ENCODE assay signal across 28 cellular contexts in genomic region chr4:70743728-70744127, GRCh38.
"Had no signal": no experiment of that assay in that cellular context is flagged by ENCODE, and none has a peak within 500 bp of the region (broad histone marks: within the 10 kb centered on the region; RNA-seq: fewer than 3 reads in every experiment).

No MANE protein-coding gene starts in this region.

- H3K4me1 ChIP-seq: Peyer's patch, SJCRH30 had no signal

- ATAC-seq: activated CD4-positive, alpha-beta T cell treated with anti-CD3 and anti-CD28 coated beads for 36 hours; activated T-helper 17 cell treated with anti-CD3 and anti-CD28 coated beads, Interleukin-2, amount 50 U/mL, for 72 hours; body of pancreas had no signal

- H3K36me3 ChIP-seq: adrenal gland, ascending aorta, Peyer's patch, WERI-Rb-1 had no signal

- H3K4me2 ChIP-seq: SK-N-SH had no signal

- H3K27me3 ChIP-seq: adrenal gland, ascending aorta, body of pancreas, Peyer's patch, SJCRH30 had no signal

- FAIRE-seq: bronchial epithelial cell had no signal

- H3K4me1 Mint-ChIP-seq: activated T-helper 17 cell treated with anti-CD3 and anti-CD28 coated beads, Interleukin-2, amount 50 U/mL, for 72 hours had no signal

- DNase-seq: activated CD4-positive, alpha-beta memory T cell treated with anti-CD3 and anti-CD28 coated beads, Interleukin-2, amount 10 ng/mL, durations not matched to agents 7 days and 5 days; activated CD4-positive, alpha-beta T cell treated with anti-CD3 and anti-CD28 coated beads for 36 hours; activated CD4-positive, alpha-beta T cell treated with anti-CD3 and anti-CD28 coated beads, Interleukin-2, amount 50 U/mL, for 1 hour; activated gamma-delta T cell treated with Interleukin-2 at 50 U/mL for 16 hours; activated naive CD4-positive, alpha-beta T cell treated with anti-CD3 and anti-CD28 coated beads, Interleukin-2, amount 10 ng/mL, durations not matched to agents 7 days and 5 days; activated naive CD8-positive, alpha-beta T cell treated with anti-CD3 and anti-CD28 coated beads for 36 hours; activated T-cell treated with anti-CD3 and anti-CD28 coated beads for 4 hours; activated T-cell treated with anti-CD3 and anti-CD28 coated beads, Interleukin-2, amount 50 U/mL, for 48 hours; adrenal gland; body of pancreas; KG1; NCI-H1092; NCI-H1417; NCI-H1694; NCI-H2029 treated with DMSO at 0.1 percent for 48 hours; NCI-H510A treated with DMSO at 0.1 percent for 48 hours; NCI-H69; Peyer's patch; Right ventricle myocardium superior; SJCRH30; SK-N-SH; T-helper 1 cell; WERI-Rb-1 had no signal

- H3K4me3 ChIP-seq: adrenal gland, ascending aorta, body of pancreas, Peyer's patch, SJCRH30 had no signal

- H3K9me3 ChIP-seq: adrenal gland, ascending aorta, body of pancreas, Peyer's patch, SJCRH30, SK-N-SH had no signal

- H3K27me3 Mint-ChIP-seq: activated CD4-positive, alpha-beta T cell treated with anti-CD3 and anti-CD28 coated beads for 36 hours; activated naive CD8-positive, alpha-beta T cell treated with anti-CD3 and anti-CD28 coated beads for 36 hours; activated T-helper 17 cell treated with anti-CD3 and anti-CD28 coated beads, Interleukin-2, amount 50 U/mL, for 72 hours; IgD-negative memory B cell had no signal

- H3K4me3 Mint-ChIP-seq: activated CD4-positive, alpha-beta memory T cell treated with anti-CD3 and anti-CD28 coated beads, Interleukin-2, amount 10 ng/mL, durations not matched to agents 7 days and 5 days; activated CD4-positive, alpha-beta T cell treated with anti-CD3 and anti-CD28 coated beads for 36 hours; activated naive CD4-positive, alpha-beta T cell treated with anti-CD3 and anti-CD28 coated beads, Interleukin-2, amount 10 ng/mL, durations not matched to agents 7 days and 5 days; activated naive CD8-positive, alpha-beta T cell treated with anti-CD3 and anti-CD28 coated beads for 36 hours; activated T-helper 17 cell treated with anti-CD3 and anti-CD28 coated beads, Interleukin-2, amount 50 U/mL, for 72 hours; IgD-negative memory B cell had no signal

- H3K27ac ChIP-seq: adrenal gland, ascending aorta, body of pancreas, Peyer's patch, RWPE1, SJCRH30, WERI-Rb-1 had no signal

- H3K36me3 Mint-ChIP-seq: IgD-negative memory B cell had no signal

- H3K9ac ChIP-seq: SK-N-SH had no signal

- H3K27ac Mint-ChIP-seq: activated CD4-positive, alpha-beta memory T cell treated with anti-CD3 and anti-CD28 coated beads, Interleukin-2, amount 10 ng/mL, durations not matched to agents 7 days and 5 days; activated CD4-positive, alpha-beta T cell treated with anti-CD3 and anti-CD28 coated beads for 36 hours; activated naive CD4-positive, alpha-beta T cell treated with anti-CD3 and anti-CD28 coated beads, Interleukin-2, amount 10 ng/mL, durations not matched to agents 7 days and 5 days; activated naive CD8-positive, alpha-beta T cell treated with anti-CD3 and anti-CD28 coated beads for 36 hours; activated T-helper 17 cell treated with anti-CD3 and anti-CD28 coated beads, Interleukin-2, amount 50 U/mL, for 72 hours had no signal

- H3K9me3 Mint-ChIP-seq: activated CD4-positive, alpha-beta memory T cell treated with anti-CD3 and anti-CD28 coated beads, Interleukin-2, amount 10 ng/mL, durations not matched to agents 7 days and 5 days; activated naive CD4-positive, alpha-beta T cell treated with anti-CD3 and anti-CD28 coated beads, Interleukin-2, amount 10 ng/mL, durations not matched to agents 7 days and 5 days; activated naive CD8-positive, alpha-beta T cell treated with anti-CD3 and anti-CD28 coated beads for 36 hours; activated T-helper 17 cell treated with anti-CD3 and anti-CD28 coated beads, Interleukin-2, amount 50 U/mL, for 72 hours; IgD-negative memory B cell had no signal
